Comparison of ENCODE assay signal across 27 cellular contexts in the genomic region with DNA sequence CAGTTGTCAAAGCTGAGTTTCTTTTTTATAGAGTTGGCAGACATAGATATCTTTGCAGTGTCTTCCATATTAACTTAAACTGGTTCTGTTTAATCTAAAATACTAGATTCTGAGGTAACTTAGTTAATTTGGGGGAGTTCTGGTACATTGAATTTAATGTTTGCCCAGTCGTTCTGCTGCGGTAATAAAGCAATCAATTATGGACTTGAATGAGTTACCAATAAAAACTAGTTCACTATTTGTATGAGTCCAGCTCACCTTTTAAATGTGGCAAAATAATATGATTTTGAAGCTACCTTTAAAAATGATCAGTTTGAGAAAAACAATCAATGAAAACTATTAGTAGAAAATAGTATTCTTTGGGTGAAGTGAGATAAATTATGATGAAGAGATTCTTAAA.
DNase-seq lines count a peak whose midpoint lies in the region; ATAC-seq and TF ChIP-seq lines count a peak whose summit lies in the region.
"Had no signal": no experiment of that assay in that cellular context is flagged by ENCODE, and none has a peak within 500 bp of the region (broad histone marks: within the 10 kb centered on the region; RNA-seq: fewer than 3 reads in every experiment).

No MANE protein-coding gene starts in this region.

- H3K36me3 Mint-ChIP-seq in stimulated activated memory B cell treated with anti-CD40 and anti-IgM and Interleukin-4, amounts not matched to agents 10 μg/mL and 1 μg/mL and 100 μg/mL, for 72 hours = peaks cover 12% of the 10 kb centered on the region
- H3K36me3 Mint-ChIP-seq in GM23338 (ENCODE audit: low read depth) = peaks cover 7% of the 10 kb centered on the region; the same call in 2 of the 3 replicates
- H3K36me3 Mint-ChIP-seq: neural progenitor cell had no signal

- no peak overlapping the region for H2BK5ac ChIP-seq in mesenchymal stem cell (ENCODE audit: low read depth, low read length, poor library complexity, severe bottlenecking)

- H3K9me3 ChIP-seq in GM23248 (ENCODE audit: low read depth) (no peaks in the 10 kb centered on the region), endocrine pancreas (ENCODE audit: control insufficient read depth, low read length) (no peaks in the 10 kb centered on the region), mesenchymal stem cell (ENCODE audit: control insufficient read depth, low read length) (no peaks in the 10 kb centered on the region), thoracic aorta (no peaks in the 10 kb centered on the region)
- H3K9me3 ChIP-seq: tibial nerve had no signal

- H3K79me2 ChIP-seq in GM23248 (ENCODE audit: insufficient read depth) (peaks cover 72% of the 10 kb centered on the region), GM23338 (replicated peaks; ENCODE audit: insufficient read depth) (no peaks in the 10 kb centered on the region)
- H3K79me2 ChIP-seq: parathyroid adenoma had no signal

- peaks cover 7% of the 10 kb centered on the region; the same call in 1 of the 2 replicates for H3K36me3 ChIP-seq in GM23248 (ENCODE audit: low read depth)
- no peaks in the 10 kb centered on the region for H3K36me3 ChIP-seq in endocrine pancreas (ENCODE audit: control insufficient read depth, insufficient read depth, low read length)
- H3K36me3 ChIP-seq in mesenchymal stem cell (ENCODE audit: control insufficient read depth in 1 of 2, insufficient read depth in 2 of 2, low read depth in 1 of 2, low read length in 2 of 2) = no peaks in the 10 kb centered on the region
- no peaks in the 10 kb centered on the region for H3K36me3 ChIP-seq in thoracic aorta
- H3K36me3 ChIP-seq in GM23338 (ENCODE audit: insufficient read depth) = no peaks in the 10 kb centered on the region
- H3K36me3 ChIP-seq: neural progenitor cell, tibial nerve, WERI-Rb-1 had no signal

- 65 to 72% methylated on average over 2 of the region's 2 CpGs for WGBS in GM23248 (ENCODE audit: low coverage in 1 of 2, low lambda C conversion rate in 2 of 2, missing lambda C conversion rate in 2 of 2), 2 experiments
- 94% methylated on average over 2 of the region's 2 CpGs for WGBS in mesenchymal stem cell

- H4K91ac ChIP-seq in mesenchymal stem cell (ENCODE audit: low read length) = no peak overlapping the region

- no peaks in the 10 kb centered on the region for H3K4me1 Mint-ChIP-seq in stimulated activated memory B cell treated with anti-CD40 and anti-IgM and Interleukin-4, amounts not matched to agents 10 μg/mL and 1 μg/mL and 100 μg/mL, for 72 hours
- no peaks in the 10 kb centered on the region for H3K4me1 Mint-ChIP-seq in GM23338
- H3K4me1 Mint-ChIP-seq: IgD-negative memory B cell, neural progenitor cell had no signal

- peaks cover 31% of the 10 kb centered on the region for H3F3A ChIP-seq in GM23248 (ENCODE audit: insufficient read depth)
- H3F3A ChIP-seq in GM23338 (replicated peaks; ENCODE audit: low read depth) = no peaks in the 10 kb centered on the region

- H3K9me2 ChIP-seq in GM23248 (ENCODE audit: insufficient read depth) (no peaks in the 10 kb centered on the region), GM23338 (ENCODE audit: insufficient read depth) (no peaks in the 10 kb centered on the region)

- H3K9me3 Mint-ChIP-seq in stimulated activated memory B cell treated with anti-CD40 and anti-IgM and Interleukin-4, amounts not matched to agents 10 μg/mL and 1 μg/mL and 100 μg/mL, for 72 hours = no peaks in the 10 kb centered on the region
- peaks cover 4% of the 10 kb centered on the region for H3K9me3 Mint-ChIP-seq in GM23338
- H3K9me3 Mint-ChIP-seq: effector memory CD8-positive, alpha-beta T cell; neural progenitor cell had no signal

- H2AK5ac ChIP-seq in mesenchymal stem cell (ENCODE audit: low read length, severe bottlenecking) = no peak overlapping the region

- H2AFZ ChIP-seq in GM23248 (no peak overlapping the region), mesenchymal stem cell (ENCODE audit: low read depth, low read length) (no peak overlapping the region), GM23338 (no peak overlapping the region)
- H2AFZ ChIP-seq: neural progenitor cell, parathyroid adenoma had no signal

- ATAC-seq in thoracic aorta (ENCODE audit: insufficient number of reproducible peaks, low FRiP score, low read depth) (no peak), HG03378 (IDR thresholded peaks at IDR 0.05; ENCODE audit: unreplicated experiment) (no peak), GM23338 (no peak)
- no peak for ATAC-seq in stimulated activated memory B cell treated with anti-CD40 and anti-IgM and Interleukin-4, amounts not matched to agents 10 μg/mL and 1 μg/mL and 100 μg/mL, for 72 hours
- ATAC-seq: activated CD8-positive, alpha-beta T cell treated with anti-CD3 and anti-CD28 coated beads, Interleukin-2, amount 10 ng/mL, durations not matched to agents 7 days and 5 days; effector memory CD8-positive, alpha-beta T cell; Panc1; right cardiac atrium had no signal

- no peak overlapping the region for H3K27ac Mint-ChIP-seq in stimulated activated memory B cell treated with anti-CD40 and anti-IgM and Interleukin-4, amounts not matched to agents 10 μg/mL and 1 μg/mL and 100 μg/mL, for 72 hours
- H3K27ac Mint-ChIP-seq in GM23338 = no peak overlapping the region
- H3K27ac Mint-ChIP-seq: activated CD8-positive, alpha-beta T cell treated with anti-CD3 and anti-CD28 coated beads, Interleukin-2, amount 10 ng/mL, durations not matched to agents 7 days and 5 days; activated naive CD4-positive, alpha-beta T cell treated with anti-CD3 and anti-CD28 coated beads for 36 hours; CD4-positive, alpha-beta memory T cell; effector memory CD8-positive, alpha-beta T cell; IgD-negative memory B cell; neural progenitor cell had no signal

- H3K4me1 ChIP-seq in GM23248 (ENCODE audit: insufficient read depth) (peaks cover 33% of the 10 kb centered on the region), endocrine pancreas (ENCODE audit: control insufficient read depth, insufficient read depth, low read length) (peaks cover 9% of the 10 kb centered on the region), mesenchymal stem cell (ENCODE audit: control insufficient read depth, insufficient read depth, low read depth, low read length) (no peaks in the 10 kb centered on the region), thoracic aorta (ENCODE audit: control insufficient read depth in 1 of 2, low read depth in 2 of 2) (peaks cover 0 to 21% of the 10 kb centered on the region in 2 donors), GM23338 (ENCODE audit: insufficient read depth) (no peaks in the 10 kb centered on the region)
- H3K4me1 ChIP-seq: neural progenitor cell, parathyroid adenoma had no signal

- H3K79me1 ChIP-seq in mesenchymal stem cell (replicated peaks; ENCODE audit: low read length, poor library complexity, severe bottlenecking) = peaks cover 3% of the 10 kb centered on the region

- no peak overlapping the region for H2BK15ac ChIP-seq in mesenchymal stem cell (ENCODE audit: low read depth, poor library complexity, severe bottlenecking)

- H4K8ac ChIP-seq in mesenchymal stem cell (ENCODE audit: low read length) = no peak overlapping the region

- DNase-seq in GM23248 (no peak), mesenchymal stem cell (no peak), thoracic aorta (ENCODE audit: low spot score) (no peak), GM23338 (ENCODE audit: low spot score) (no peak), GM19238 (ENCODE audit: insufficient read length, low spot score) (no peak)
- DNase-seq: activated CD4-positive, alpha-beta T cell treated with anti-CD3 and anti-CD28 coated beads for 4 hours; activated CD8-positive, alpha-beta T cell treated with anti-CD3 and anti-CD28 coated beads, Interleukin-2, amount 10 ng/mL, durations not matched to agents 7 days and 5 days; activated naive CD4-positive, alpha-beta T cell treated with anti-CD3 and anti-CD28 coated beads for 36 hours; CD4-positive, alpha-beta memory T cell; central memory CD4-positive, alpha-beta T cell; effector memory CD8-positive, alpha-beta T cell; H7; mammary epithelial cell; NCI-H1436 treated with DMSO at 0.1 percent for 48 hours; NCI-H2107; NCI-H345; right cardiac atrium; SHP77; WERI-Rb-1 had no signal

- H3K18ac ChIP-seq in mesenchymal stem cell (ENCODE audit: low read depth in 1 of 2, low read length in 2 of 2) = no peak overlapping the region

- no peak overlapping the region for H3K4me3 ChIP-seq in GM23248
- peak overlapping the region; percentile 47 for H3K4me3 ChIP-seq in endocrine pancreas (ENCODE audit: control insufficient read depth, insufficient read depth, low read length)
- no peak overlapping the region for H3K4me3 ChIP-seq in mesenchymal stem cell (ENCODE audit: insufficient read depth in 1 of 2, low read depth in 1 of 2, low read length in 2 of 2)
- peak overlapping the region; percentile 15 for H3K4me3 ChIP-seq in thoracic aorta
- H3K4me3 ChIP-seq in GM23338 = no peak overlapping the region
- H3K4me3 ChIP-seq: neural progenitor cell, tibial nerve had no signal

- TF ChIP-seq CTCF in thoracic aorta (IDR thresholded peaks at IDR 0.05) (no peak), GM23338 (conservative IDR thresholded peaks at IDR 0.05; ENCODE audit: low read depth in 2 of 2) (no peak)

- no peak overlapping the region for H2BK120ac ChIP-seq in mesenchymal stem cell (ENCODE audit: low read depth, low read length)

- H3K4me3 Mint-ChIP-seq in stimulated activated memory B cell treated with anti-CD40 and anti-IgM and Interleukin-4, amounts not matched to agents 10 μg/mL and 1 μg/mL and 100 μg/mL, for 72 hours = no peak overlapping the region
- no peak overlapping the region for H3K4me3 Mint-ChIP-seq in GM23338
- H3K4me3 Mint-ChIP-seq: activated CD8-positive, alpha-beta T cell treated with anti-CD3 and anti-CD28 coated beads, Interleukin-2, amount 10 ng/mL, durations not matched to agents 7 days and 5 days; activated naive CD4-positive, alpha-beta T cell treated with anti-CD3 and anti-CD28 coated beads for 36 hours; CD4-positive, alpha-beta memory T cell; effector memory CD8-positive, alpha-beta T cell; IgD-negative memory B cell; neural progenitor cell had no signal

- no peak overlapping the region for H3K4ac ChIP-seq in mesenchymal stem cell (ENCODE audit: low read depth in 1 of 2, low read length in 2 of 2)

- H3K27me3 ChIP-seq in GM23248 (replicated peaks; ENCODE audit: insufficient read depth) (no peaks in the 10 kb centered on the region), endocrine pancreas (ENCODE audit: control insufficient read depth, insufficient read depth, low read length) (no peaks in the 10 kb centered on the region), mesenchymal stem cell (ENCODE audit: control insufficient read depth in 1 of 2, insufficient read depth in 1 of 2, low read length in 2 of 2) (no peaks in the 10 kb centered on the region), thoracic aorta (replicated peaks; ENCODE audit: insufficient read depth) (no peaks in the 10 kb centered on the region), GM23338 (ENCODE audit: insufficient read depth) (no peaks in the 10 kb centered on the region)
- H3K27me3 ChIP-seq: neural progenitor cell, tibial nerve had no signal

- in situ Hi-C loops in GM23248 (cut with MboI) = no loop called here

- H3K23ac ChIP-seq in mesenchymal stem cell (ENCODE audit: low read length in 2 of 2) = no peak overlapping the region

- H2BK12ac ChIP-seq in mesenchymal stem cell (ENCODE audit: low read length in 2 of 2) = no peak overlapping the region

- H4K20me1 ChIP-seq in GM23248 (ENCODE audit: insufficient read depth) = peaks cover 12% of the 10 kb centered on the region; the same call in 1 of the 2 replicates
- H4K20me1 ChIP-seq in GM23338 (replicated peaks; ENCODE audit: insufficient read depth) = no peaks in the 10 kb centered on the region

- peak overlapping the region; percentile 30 for H3K4me2 ChIP-seq in GM23248 (ENCODE audit: unreplicated experiment)
- H3K4me2 ChIP-seq in mesenchymal stem cell (ENCODE audit: low read length, poor library complexity, severe bottlenecking) = no peak overlapping the region
- no peak overlapping the region for H3K4me2 ChIP-seq in GM23338
- H3K4me2 ChIP-seq: neural progenitor cell had no signal

- no peak overlapping the region for H3K14ac ChIP-seq in mesenchymal stem cell (ENCODE audit: low read length in 2 of 2)

- H3K9ac ChIP-seq in GM23248 (no peak overlapping the region), endocrine pancreas (ENCODE audit: control insufficient read depth, insufficient read depth, low read length) (no peak overlapping the region), mesenchymal stem cell (ENCODE audit: low read length) (peak overlapping the region; percentile 17)
- H3K9ac ChIP-seq: neural progenitor cell, parathyroid adenoma had no signal

- H3K27ac ChIP-seq in GM23248 = no peak overlapping the region
- no peak overlapping the region for H3K27ac ChIP-seq in mesenchymal stem cell (ENCODE audit: low read length, poor library complexity, severe bottlenecking)
- H3K27ac ChIP-seq in thoracic aorta = no peak overlapping the region
- no peak overlapping the region for H3K27ac ChIP-seq in GM23338 (ENCODE audit: low read depth)
- H3K27ac ChIP-seq: neural progenitor cell, parathyroid adenoma, WERI-Rb-1 had no signal

- H3K27me3 Mint-ChIP-seq in stimulated activated memory B cell treated with anti-CD40 and anti-IgM and Interleukin-4, amounts not matched to agents 10 μg/mL and 1 μg/mL and 100 μg/mL, for 72 hours = no peaks in the 10 kb centered on the region
- no peaks in the 10 kb centered on the region for H3K27me3 Mint-ChIP-seq in GM23338 (ENCODE audit: insufficient read depth, low read depth, poor library complexity)
- H3K27me3 Mint-ChIP-seq: CD4-positive, alpha-beta memory T cell; effector memory CD8-positive, alpha-beta T cell; IgD-negative memory B cell had no signal

Comparison
In these comparisons a context has a peak if more than half of its experiments do, and no peak if none do; other contexts are left out.
1. H3K4me3 ChIP-seq: peak in endocrine pancreas (single experiment) and thoracic aorta (single experiment); none in GM23248 (single experiment), mesenchymal stem cell (0 of 2) and GM23338 (single experiment).